In genomic region chr21:29022141-29022540, GRCh38 we compare ENCODE assay signal across 16 cellular contexts. TPM values are rescaled to one million over a fixed set of nuclear protein-coding genes. Genes with fewer than 3 reads are reported as not detected.
DNase-seq lines count a peak whose midpoint lies in the region; ATAC-seq and TF ChIP-seq lines count a peak whose summit lies in the region.
"Had no signal": no experiment of that assay in that cellular context is flagged by ENCODE, and none has a peak within 500 bp of the region (broad histone marks: within the 10 kb centered on the region; RNA-seq: fewer than 3 reads in every experiment).

No MANE protein-coding gene starts in this region.

- TF ChIP-seq CTCF in WERI-Rb-1 (IDR thresholded peaks at IDR 0.05; ENCODE audit: low read depth, low read length): no peak

- DNase-seq in stimulated activated naive CD4-positive, alpha-beta T cell treated with Interleukin-2 at 50 U/mL for 16 hours (lab: John Stamatoyannopoulos, UW): peak; percentile 4
- DNase-seq in stimulated activated naive CD4-positive, alpha-beta T cell (lab: John Stamatoyannopoulos, UW): no peak
- DNase-seq in T-helper 17 cell (no peak), DMS79 (lab: John Stamatoyannopoulos, UW) (no peak), WERI-Rb-1 (no peak), NCI-H1930 (lab: John Stamatoyannopoulos, UW) (no peak)
- peak in 1 of 3 donors; percentile 2 for DNase-seq in effector memory CD4-positive, alpha-beta T cell
- DNase-seq: cerebellar nuclear complex, NCI-H1417, NCI-H446, psoas muscle, SJCRH30 had no signal

- peak overlapping the region; percentile 21 for H3K27ac ChIP-seq in effector memory CD4-positive, alpha-beta T cell (ENCODE audit: insufficient read depth, low read length, poor library complexity, severe bottlenecking)
- no peak overlapping the region for H3K27ac ChIP-seq in WERI-Rb-1
- H3K27ac ChIP-seq: adrenal gland, foreskin keratinocyte, psoas muscle, SJCRH30, suprapubic skin had no signal

- no peaks in the 10 kb centered on the region for H3K27me3 ChIP-seq in effector memory CD4-positive, alpha-beta T cell (replicated peaks; ENCODE audit: control insufficient read depth, insufficient read depth, low read length, poor library complexity, severe bottlenecking)
- H3K27me3 ChIP-seq in WERI-Rb-1 (ENCODE audit: insufficient read depth, low read depth, severe bottlenecking): no peaks in the 10 kb centered on the region
- H3K27me3 ChIP-seq: adrenal gland, foreskin keratinocyte, SJCRH30, suprapubic skin had no signal

- peak overlapping the region; percentile 100 for H3K27ac Mint-ChIP-seq in T-helper 17 cell

- H3K4me3 ChIP-seq in effector memory CD4-positive, alpha-beta T cell (ENCODE audit: insufficient read depth, low read depth, low read length, poor library complexity, severe bottlenecking): no peak overlapping the region
- no peak overlapping the region for H3K4me3 ChIP-seq in WERI-Rb-1 (ENCODE audit: low read depth, low read length)
- H3K4me3 ChIP-seq: adrenal gland, psoas muscle, SJCRH30, suprapubic skin had no signal

- H3K4me1 ChIP-seq in effector memory CD4-positive, alpha-beta T cell (ENCODE audit: control insufficient read depth, insufficient read depth, low read length, poor library complexity, severe bottlenecking): peaks cover 27% of the 10 kb centered on the region
- H3K4me1 ChIP-seq: foreskin keratinocyte had no signal

- no peak for ATAC-seq in T-helper 17 cell
- no peak for ATAC-seq in HG03097 (IDR thresholded peaks at IDR 0.05; ENCODE audit: low FRiP score, unreplicated experiment)
- ATAC-seq: foreskin keratinocyte, psoas muscle had no signal

- peaks cover 39% of the 10 kb centered on the region for H3K4me1 Mint-ChIP-seq in T-helper 17 cell

- no peak overlapping the region for H3K4me3 Mint-ChIP-seq in T-helper 17 cell

- H3K36me3 Mint-ChIP-seq in T-helper 17 cell (ENCODE audit: low read depth): peaks cover 6% of the 10 kb centered on the region

- no peaks in the 10 kb centered on the region for H3K27me3 Mint-ChIP-seq in T-helper 17 cell

- H3K36me3 ChIP-seq in effector memory CD4-positive, alpha-beta T cell (ENCODE audit: control insufficient read depth, insufficient read depth, low read length): no peaks in the 10 kb centered on the region
- peaks cover 3% of the 10 kb centered on the region; the same call in 1 of the 2 replicates for H3K36me3 ChIP-seq in WERI-Rb-1
- H3K36me3 ChIP-seq: adrenal gland, SJCRH30, suprapubic skin had no signal

- H3K9me3 ChIP-seq in T-helper 17 cell (ENCODE audit: control insufficient read depth, low read length, poor library complexity, severe bottlenecking): no peaks in the 10 kb centered on the region
- H3K9me3 ChIP-seq in effector memory CD4-positive, alpha-beta T cell (ENCODE audit: control insufficient read depth, low read length): no peaks in the 10 kb centered on the region
- H3K9me3 ChIP-seq in WERI-Rb-1 (ENCODE audit: severe bottlenecking): peaks cover 5% of the 10 kb centered on the region
- H3K9me3 ChIP-seq: adrenal gland, psoas muscle, SJCRH30, suprapubic skin had no signal

RNA-seq across cellular contexts. Expression of gene USP16, which starts 2.3 kb away (rescaled TPM):
- 10 to 100 TPM; 65.5 to 75.3 TPM for total RNA-seq in T-helper 17 cell

RNA-seq across cellular contexts. Expression of gene RWDD2B, which starts 3.0 kb away (rescaled TPM):
- total RNA-seq in T-helper 17 cell: 1 to 10 TPM; 4.1 to 4.7 TPM

RNA-seq across cellular contexts. Expression of gene LTN1, which starts 29.5 kb away (rescaled TPM):
- total RNA-seq in T-helper 17 cell: 10 to 100 TPM; 24.2 to 30.0 TPM

RNA-seq across cellular contexts. Expression of gene CCT8, which starts 51.3 kb away (rescaled TPM):
- 100 to 1,000 TPM in 1 of 2 donors, 10 to 100 TPM in 1; 90.3 to 109 TPM for total RNA-seq in T-helper 17 cell
